8 cellular contexts compared by ENCODE assay signal in the genomic region with DNA sequence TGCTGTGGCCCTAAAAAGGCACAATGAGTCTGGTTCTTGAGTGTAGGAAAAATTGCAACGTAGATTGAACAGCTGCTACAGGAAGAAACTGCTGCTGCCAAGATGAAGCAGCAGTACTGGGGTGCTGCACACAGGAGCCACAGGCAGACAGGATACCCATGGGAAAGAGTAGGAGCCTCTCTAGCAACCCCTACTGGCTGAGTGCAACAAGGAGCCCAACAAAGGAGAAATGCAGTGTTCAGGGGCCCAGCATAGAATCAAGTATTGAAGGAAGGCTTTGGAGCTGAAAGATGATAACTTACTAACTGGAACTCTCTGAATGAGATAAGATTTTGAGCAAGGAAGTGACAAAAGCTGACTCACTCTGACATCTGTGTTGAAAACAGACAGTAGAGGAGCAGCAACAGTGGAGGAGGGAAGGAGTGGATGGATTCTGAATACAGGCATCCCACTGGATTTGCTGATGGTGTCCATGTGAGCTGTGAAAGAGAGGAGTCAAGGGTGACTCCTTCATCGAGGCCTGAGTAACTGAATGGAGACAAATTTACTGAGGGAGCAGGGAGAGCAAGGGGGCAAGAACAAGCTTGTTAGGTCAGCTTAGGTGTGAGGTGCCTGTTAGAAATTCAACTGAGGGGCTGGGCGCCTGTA.
A peak's percentile ranks its signal among the peaks of the same experiment; 100 is the strongest.
DNase-seq lines count a peak whose midpoint lies in the region; ATAC-seq and TF ChIP-seq lines count a peak whose summit lies in the region.

No MANE protein-coding gene starts in this region.

- peaks cover 43% of the 10 kb centered on the region for H3K4me1 Mint-ChIP-seq in activated CD4-positive, alpha-beta memory T cell treated with anti-CD3 and anti-CD28 coated beads, Interleukin-2, amount 10 ng/mL, durations not matched to agents 7 days and 5 days

- peak overlapping the region; percentile 73 for H3K27ac Mint-ChIP-seq in activated CD4-positive, alpha-beta memory T cell treated with anti-CD3 and anti-CD28 coated beads, Interleukin-2, amount 10 ng/mL, durations not matched to agents 7 days and 5 days

- no peaks in the 10 kb centered on the region for H3K36me3 ChIP-seq in heart right ventricle

- H3K9me3 Mint-ChIP-seq in activated CD4-positive, alpha-beta memory T cell treated with anti-CD3 and anti-CD28 coated beads, Interleukin-2, amount 10 ng/mL, durations not matched to agents 7 days and 5 days = no peaks in the 10 kb centered on the region

- H3K36me3 Mint-ChIP-seq in activated CD4-positive, alpha-beta memory T cell treated with anti-CD3 and anti-CD28 coated beads, Interleukin-2, amount 10 ng/mL, durations not matched to agents 7 days and 5 days (ENCODE audit: low read depth) = peaks cover 9% of the 10 kb centered on the region

- no peak overlapping the region for H3K4me3 ChIP-seq in heart right ventricle

- peak in 1 of 8 donors; percentile 12 for ATAC-seq in heart right ventricle
- ATAC-seq in GM19351 (IDR thresholded peaks at IDR 0.05; ENCODE audit: unreplicated experiment) = no peak

- CTCF ChIA-PET in activated CD4-positive, alpha-beta memory T cell treated with anti-CD3 and anti-CD28 coated beads, Interleukin-2, amount 10 ng/mL, durations not matched to agents 7 days and 5 days (lab: Charles Lee) = interaction anchor here (0.6 to 3.0 kb wide), 12 partner anchors 10 to 501 kb away, joined by 3 to 22 read pairs (median 3); no protein-coding TSS in a partner anchor

- POLR2A ChIA-PET in activated CD4-positive, alpha-beta memory T cell treated with anti-CD3 and anti-CD28 coated beads, Interleukin-2, amount 10 ng/mL, durations not matched to agents 7 days and 5 days (lab: Charles Lee) = interaction anchor here (0.8 to 1.7 kb wide), 3 partner anchors 45 to 500 kb away, joined by 3 to 7 read pairs (median 4); no protein-coding TSS in a partner anchor

- H3K27ac ChIP-seq in heart right ventricle = peak overlapping the region in 1 of 10 donors; percentile 73

- no peak overlapping the region for H3K4me3 Mint-ChIP-seq in activated CD4-positive, alpha-beta memory T cell treated with anti-CD3 and anti-CD28 coated beads, Interleukin-2, amount 10 ng/mL, durations not matched to agents 7 days and 5 days

- intact Hi-C loops in heart right ventricle (cut with DNase I) = loop anchor here in 5 of 10 donors (5.0 to 10.0 kb wide), 5 partner anchors 74 to 534 kb away; partner anchors contain the start of gene JARID2 (in 2 of the 5)

- WGBS in heart right ventricle, 2 donors = 70 to 74% methylated on average over 3 of the region's 3 CpGs

- H3K9me3 ChIP-seq in heart right ventricle = peaks cover 0 to 7% (median 0%) of the 10 kb centered on the region in 11 donors

- H3K27me3 Mint-ChIP-seq in activated CD4-positive, alpha-beta memory T cell treated with anti-CD3 and anti-CD28 coated beads, Interleukin-2, amount 10 ng/mL, durations not matched to agents 7 days and 5 days = no peaks in the 10 kb centered on the region

- H3K27me3 ChIP-seq in heart right ventricle = no peaks in the 10 kb centered on the region

- H3K4me1 ChIP-seq in heart right ventricle = peaks cover 7 to 49% (median 32%) of the 10 kb centered on the region in 9 donors

- DNase-seq in AG08395 (ENCODE audit: low spot score) (peak; percentile 60), NCI-H146 treated with DMSO at 0.1 percent for 48 hours (lab: John Stamatoyannopoulos, UW; ENCODE audit: unreplicated experiment) (peak; percentile 57), heart right ventricle (peak in 1 of 2 donors; percentile 49), epidermal melanocyte (ENCODE audit: insufficient read length, low spot score) (no peak)
- DNase-seq in activated CD4-positive, alpha-beta memory T cell treated with anti-CD3 and anti-CD28 coated beads, Interleukin-2, amount 10 ng/mL, durations not matched to agents 7 days and 5 days = peak; percentile 73
- peak; percentile 78 for DNase-seq in stimulated activated CD4-positive, alpha-beta T cell treated with anti-CD3 and anti-CD28 coated beads, Interleukin-15, amount 100 ng/mL, for 24 hours

- TF ChIP-seq CTCF in GM12873 (IDR thresholded peaks at IDR 0.05; ENCODE audit: insufficient read depth, low read depth, low read length, missing control alignments) (peak; percentile 80), heart right ventricle (IDR thresholded peaks at IDR 0.05) (peak; percentile 22 to 73 (median 46))
